ENCODE assay signal across 8 cellular contexts in the genomic region with DNA sequence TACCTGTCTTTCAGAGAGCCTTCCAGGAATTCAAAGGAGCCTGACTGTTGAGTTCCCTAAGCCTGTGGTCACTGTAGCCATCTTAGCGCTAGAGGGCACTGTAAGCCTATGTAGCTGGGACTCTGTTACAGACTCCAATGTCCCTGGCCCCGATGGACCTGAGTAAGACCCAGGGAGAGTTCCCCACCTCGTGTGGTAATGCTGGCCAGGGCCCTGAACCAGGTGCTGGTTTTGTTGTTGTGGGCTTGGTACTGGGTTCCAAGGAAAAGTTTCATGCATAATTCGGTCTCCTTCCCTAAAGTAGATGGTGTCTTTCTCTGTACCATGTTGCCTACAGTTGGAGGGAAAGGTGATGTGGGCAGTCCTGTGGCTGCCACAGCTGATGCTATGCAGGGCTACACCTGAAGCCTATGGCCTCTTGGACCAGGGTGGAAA. TPM values are rescaled to one million over a fixed set of nuclear protein-coding genes. Genes with fewer than 3 reads are reported as not detected.
DNase-seq lines count a peak whose midpoint lies in the region; ATAC-seq and TF ChIP-seq lines count a peak whose summit lies in the region.

No MANE protein-coding gene starts in this region.

- no peak overlapping the region for H3K4me3 Mint-ChIP-seq in activated CD4-positive, alpha-beta memory T cell treated with anti-CD3 and anti-CD28 coated beads for 36 hours
- no peak overlapping the region for H3K4me3 Mint-ChIP-seq in effector memory CD8-positive, alpha-beta T cell

- no peaks in the 10 kb centered on the region for H3K9me3 Mint-ChIP-seq in activated CD4-positive, alpha-beta memory T cell treated with anti-CD3 and anti-CD28 coated beads for 36 hours
- H3K9me3 Mint-ChIP-seq in effector memory CD8-positive, alpha-beta T cell, result no peaks in the 10 kb centered on the region

- intact Hi-C loops in activated CD4-positive, alpha-beta memory T cell treated with anti-CD3 and anti-CD28 coated beads for 36 hours (cut with micrococcal nuclease), result loop anchor here (1.0 to 5.0 kb wide), 3 partner anchors 222 to 583 kb away; no protein-coding TSS in a partner anchor

- peak; percentile 96 for TF ChIP-seq CTCF in C4-2B (conservative IDR thresholded peaks at IDR 0.05)

- no peaks in the 10 kb centered on the region for H3K27me3 Mint-ChIP-seq in activated CD4-positive, alpha-beta memory T cell treated with anti-CD3 and anti-CD28 coated beads for 36 hours
- no peaks in the 10 kb centered on the region for H3K27me3 Mint-ChIP-seq in effector memory CD8-positive, alpha-beta T cell

- no peak overlapping the region for H3K27ac ChIP-seq in C4-2B

- CTCF ChIA-PET in HEK293T (lab: Yijun Ruan, JAX), result interaction anchor here (1.0 kb wide), 1 partner anchor 31 kb away, joined by 3 read pairs; no protein-coding TSS in a partner anchor
- CTCF ChIA-PET in activated CD4-positive, alpha-beta memory T cell treated with anti-CD3 and anti-CD28 coated beads for 36 hours (lab: Charles Lee), result interaction anchor here (1.2 to 4.9 kb wide), 5 partner anchors 8 to 223 kb away, joined by 3 to 57 read pairs (median 4); no protein-coding TSS in a partner anchor

- peak; percentile 89 for ATAC-seq in effector memory CD8-positive, alpha-beta T cell (replicated peaks)
- ATAC-seq in GM18873 (IDR thresholded peaks at IDR 0.05; ENCODE audit: low FRiP score, unreplicated experiment), result no peak

- H3K27ac Mint-ChIP-seq in activated CD4-positive, alpha-beta memory T cell treated with anti-CD3 and anti-CD28 coated beads for 36 hours, result no peak overlapping the region
- H3K27ac Mint-ChIP-seq in effector memory CD8-positive, alpha-beta T cell, result peak overlapping the region in 1 of 2 donors; percentile 52

- POLR2A ChIA-PET in HEK293T (lab: Yijun Ruan, JAX), result no interaction called here
- POLR2A ChIA-PET in activated CD4-positive, alpha-beta memory T cell treated with anti-CD3 and anti-CD28 coated beads for 36 hours (lab: Charles Lee), result no interaction called here

- H3K36me3 Mint-ChIP-seq in activated CD4-positive, alpha-beta memory T cell treated with anti-CD3 and anti-CD28 coated beads for 36 hours, result peaks cover 5% of the 10 kb centered on the region
- peaks cover 3% of the 10 kb centered on the region for H3K36me3 Mint-ChIP-seq in effector memory CD8-positive, alpha-beta T cell (ENCODE audit: insufficient read depth)

- DNase-seq in HEK293T (ENCODE audit: extremely low spot score) (peak; percentile 60), NCI-H774 (lab: John Stamatoyannopoulos, UW) (peak; percentile 61), medulla oblongata (ENCODE audit: extremely low spot score) (peak; percentile 80)
- peak; percentile 73 for DNase-seq in activated CD4-positive, alpha-beta memory T cell treated with anti-CD3 and anti-CD28 coated beads for 36 hours
- DNase-seq in effector memory CD8-positive, alpha-beta T cell, result peak; percentile 48 to 60 (median 53)
- DNase-seq in stimulated activated CD8-positive, alpha-beta memory T cell treated with anti-CD3 and anti-CD28 coated beads, Interleukin-2, amount 100 ng/mL, for 1 hour (ENCODE audit: low read depth in 2 of 2), result peak; percentile 8 to 25

- no peaks in the 10 kb centered on the region for H3K4me1 Mint-ChIP-seq in activated CD4-positive, alpha-beta memory T cell treated with anti-CD3 and anti-CD28 coated beads for 36 hours (ENCODE audit: low read depth)
- H3K4me1 Mint-ChIP-seq in effector memory CD8-positive, alpha-beta T cell (ENCODE audit: low read depth in 2 of 2), result peaks cover 0 to 4% of the 10 kb centered on the region in 2 donors

TF ChIP-seq in HEK293T, 16 proteins besides CTCF, POLR2A, EP300 and RAD21:
- TF ChIP-seq SUZ12 (IDR thresholded peaks at IDR 0.05) (no peak), NFRKB (IDR thresholded peaks at IDR 0.05) (no peak)
- TF ChIP-seq, protein P1, sequence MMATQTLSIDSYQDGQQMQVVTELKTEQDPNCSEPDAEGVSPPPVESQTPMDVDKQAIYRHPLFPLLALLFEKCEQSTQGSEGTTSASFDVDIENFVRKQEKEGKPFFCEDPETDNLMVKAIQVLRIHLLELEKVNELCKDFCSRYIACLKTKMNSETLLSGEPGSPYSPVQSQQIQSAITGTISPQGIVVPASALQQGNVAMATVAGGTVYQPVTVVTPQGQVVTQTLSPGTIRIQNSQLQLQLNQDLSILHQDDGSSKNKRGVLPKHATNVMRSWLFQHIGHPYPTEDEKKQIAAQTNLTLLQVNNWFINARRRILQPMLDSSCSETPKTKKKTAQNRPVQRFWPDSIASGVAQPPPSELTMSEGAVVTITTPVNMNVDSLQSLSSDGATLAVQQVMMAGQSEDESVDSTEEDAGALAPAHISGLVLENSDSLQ (IDR thresholded peaks at IDR 0.05), result no peak

RNA-seq across cellular contexts. Expression of a gene that starts 32.4 kb away (rescaled TPM):
- 10 to 100 TPM; 20.9 to 21.0 TPM for total RNA-seq in activated CD4-positive, alpha-beta memory T cell treated with anti-CD3 and anti-CD28 coated beads for 36 hours

Comparison
In these comparisons a context has a peak if more than half of its experiments do, and no peak if none do; other contexts are left out.
1. DNase-seq: peak in every context shown above with its lines; median percentile 80 in medulla oblongata; 73 in activated CD4-positive, alpha-beta memory T cell treated with anti-CD3 and anti-CD28 coated beads for 36 hours; 61 in NCI-H774; 60 in HEK293T; 53 in effector memory CD8-positive, alpha-beta T cell; 16 in stimulated activated CD8-positive, alpha-beta memory T cell treated with anti-CD3 and anti-CD28 coated beads, Interleukin-2, amount 100 ng/mL, for 1 hour.